In the genomic region with DNA sequence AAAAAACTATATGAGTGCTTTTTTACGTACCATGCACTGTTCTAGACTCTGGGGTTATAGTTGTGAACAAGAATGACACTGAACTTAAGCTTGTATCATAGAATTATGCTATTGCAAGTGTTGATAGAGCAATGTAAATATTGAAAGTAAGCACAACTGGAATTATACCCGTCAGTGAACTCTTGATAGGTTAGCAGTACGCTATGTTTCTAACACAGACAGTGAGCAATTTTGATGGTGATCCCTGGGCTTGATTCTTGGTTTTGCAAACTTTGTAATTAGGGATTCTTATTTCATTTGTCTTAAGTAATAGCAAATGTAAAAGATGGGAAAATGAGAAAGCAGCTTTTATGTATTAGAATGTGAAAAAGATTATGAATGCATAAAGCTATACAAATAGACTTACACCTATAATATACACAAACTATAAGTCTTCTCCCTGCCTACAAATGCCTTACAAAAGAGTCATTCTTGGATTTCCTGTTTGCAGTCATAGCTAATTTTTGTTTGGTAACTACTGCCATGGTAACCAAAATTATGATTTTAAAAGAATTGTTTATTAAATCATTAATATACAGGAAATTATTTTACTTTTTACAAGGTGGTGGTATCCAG, we compare ENCODE assay signal across 13 cellular contexts. TPM values are rescaled to one million over a fixed set of nuclear protein-coding genes. Genes with fewer than 3 reads are reported as not detected.
DNase-seq lines count a peak whose midpoint lies in the region; ATAC-seq, FAIRE-seq and TF ChIP-seq lines count a peak whose summit lies in the region.
"Had no signal": no experiment of that assay in that cellular context is flagged by ENCODE, and none has a peak within 500 bp of the region (broad histone marks: within the 10 kb centered on the region; RNA-seq: fewer than 3 reads in every experiment).

No MANE protein-coding gene starts in this region.

- no peaks in the 10 kb centered on the region for H3K27me3 ChIP-seq in CD8-positive, alpha-beta memory T cell (ENCODE audit: insufficient read depth, low read length, poor library complexity, severe bottlenecking)
- H3K27me3 ChIP-seq: ovary had no signal

- ATAC-seq in HG02884 (IDR thresholded peaks at IDR 0.05; ENCODE audit: unreplicated experiment), result peak; percentile 37
- ATAC-seq in HG03354 (IDR thresholded peaks at IDR 0.05; ENCODE audit: poor library complexity, severe bottlenecking, unreplicated experiment), result no peak
- ATAC-seq in GM21360 (IDR thresholded peaks at IDR 0.05; ENCODE audit: unreplicated experiment), result no peak

- no peaks in the 10 kb centered on the region for H3K9me3 Mint-ChIP-seq in CD8-positive, alpha-beta memory T cell

- CTCF ChIA-PET in CD8-positive, alpha-beta memory T cell (lab: Charles Lee), result interaction anchor here (1.2 to 2.5 kb wide), 5 partner anchors 12 to 309 kb away, joined by 3 to 12 read pairs (median 4); no protein-coding TSS in a partner anchor

- no peak for TF ChIP-seq CTCF in cardiac fibroblast (IDR thresholded peaks at IDR 0.05; ENCODE audit: low read depth, low read length)

- peaks cover 95% of the 10 kb centered on the region for H3K4me1 ChIP-seq in CD8-positive, alpha-beta memory T cell (ENCODE audit: insufficient read depth, low read length)
- H3K4me1 ChIP-seq in mesodermal cell (ENCODE audit: control insufficient read depth, insufficient read depth, low read length, poor library complexity, severe bottlenecking), result peaks cover 32% of the 10 kb centered on the region

- no peak for FAIRE-seq in urothelium cell line (lab: Jason Lieb, UNC)

- 92 to 95% methylated on average over 2 to 3 of the region's 3 CpGs for WGBS in mesodermal cell (ENCODE audit: insufficient coverage in 2 of 2), 2 experiments

- peaks cover 5 to 12% (median 6%) of the 10 kb centered on the region in 3 donors for H3K36me3 Mint-ChIP-seq in CD8-positive, alpha-beta memory T cell

- no peaks in the 10 kb centered on the region for H3K36me3 ChIP-seq in CD8-positive, alpha-beta memory T cell (ENCODE audit: insufficient read depth, low read length)
- no peaks in the 10 kb centered on the region for H3K36me3 ChIP-seq in mesodermal cell (ENCODE audit: control insufficient read depth, insufficient read depth, low read length)
- H3K36me3 ChIP-seq: adrenal gland, ovary had no signal

- POLR2A ChIA-PET in CD8-positive, alpha-beta memory T cell (lab: Charles Lee), result no interaction called here

- H3K4me3 Mint-ChIP-seq in CD8-positive, alpha-beta memory T cell, result peak overlapping the region in 6 of 7 donors; percentile 13 to 56 (median 49)

- no peaks in the 10 kb centered on the region for H3K9me3 ChIP-seq in CD8-positive, alpha-beta memory T cell (ENCODE audit: low read length)
- H3K9me3 ChIP-seq in mesodermal cell (ENCODE audit: control insufficient read depth, low read length), result no peaks in the 10 kb centered on the region
- H3K9me3 ChIP-seq: adrenal gland, ovary had no signal

- no peaks in the 10 kb centered on the region for H3K27me3 Mint-ChIP-seq in CD8-positive, alpha-beta memory T cell

- peak overlapping the region in 5 of 8 donors; percentile 13 to 81 (median 67) for H3K27ac Mint-ChIP-seq in CD8-positive, alpha-beta memory T cell

- H3K27ac ChIP-seq in CD8-positive, alpha-beta memory T cell (ENCODE audit: low read depth, low read length), result no peak overlapping the region
- H3K27ac ChIP-seq in mesodermal cell (ENCODE audit: low read depth, low read length, severe bottlenecking), result peak overlapping the region; percentile 3
- H3K27ac ChIP-seq: adrenal gland, ovary had no signal

- no peak for DNase-seq in CD8-positive, alpha-beta memory T cell
- DNase-seq in cardiac fibroblast (ENCODE audit: low read depth in 2 of 2) (peak; percentile 52 to 71), AG20443 (ENCODE audit: low spot score) (no peak), urothelium cell line (ENCODE audit: low spot score) (no peak)
- DNase-seq: adrenal gland; NCI-H2171 treated with DMSO at 0.1 percent for 48 hours; ovary; SHP77 treated with DMSO at 0.1 percent for 48 hours; stimulated activated CD4-positive, alpha-beta T cell treated with anti-CD3 and anti-CD28 coated beads, Interleukin-2, amount 100 ng/mL, for 24 hours had no signal

- peaks cover 92 to 98% (median 96%) of the 10 kb centered on the region in 3 donors for H3K4me1 Mint-ChIP-seq in CD8-positive, alpha-beta memory T cell

- no peak overlapping the region for H3K4me3 ChIP-seq in CD8-positive, alpha-beta memory T cell (ENCODE audit: low read length)
- no peak overlapping the region for H3K4me3 ChIP-seq in cardiac fibroblast (replicated peaks in 1 of 2; ENCODE audit: low read depth in 2 of 2, low read length in 2 of 2)
- no peak overlapping the region for H3K4me3 ChIP-seq in mesodermal cell (ENCODE audit: extremely low read depth, insufficient read depth, low read length, poor library complexity, severe bottlenecking)
- H3K4me3 ChIP-seq: adrenal gland, ovary had no signal

RNA-seq across cellular contexts. Expression of gene TES, which starts 6.7 kb away (rescaled TPM):
- total RNA-seq in CD8-positive, alpha-beta memory T cell, result 10 to 100 TPM; 58.4 to 59.0 TPM
- polyA plus RNA-seq in CD8-positive, alpha-beta memory T cell, result 193 TPM
- polyA plus RNA-seq in mesodermal cell (2013, experiment 1 of 2), result 52.5 TPM
- 52.2 TPM for polyA plus RNA-seq in mesodermal cell (2013, experiment 2 of 2)

Comparison
In these comparisons a context has a peak if more than half of its experiments do, and no peak if none do; other contexts are left out.
1. DNase-seq: peak in cardiac fibroblast (2 of 2); none in CD8-positive, alpha-beta memory T cell (0 of 5), AG20443 (single experiment) and urothelium cell line (single experiment).